2 cellular contexts compared by ENCODE assay signal in genomic region chr6:125003070-125003469, GRCh38.
TF ChIP-seq lines count a peak whose summit lies in the region.

No MANE protein-coding gene starts in this region.

TF ChIP-seq in IMR-90, 13 proteins besides CTCF, POLR2A, EP300 and RAD21:
- TF ChIP-seq FOS (IDR thresholded peaks at IDR 0.05; ENCODE audit: low read depth, low read length) = no peak

TF ChIP-seq in K562, 482 proteins besides CTCF, POLR2A, EP300 and RAD21 (continues in another document):
- TF ChIP-seq RUNX1 (IDR thresholded peaks at IDR 0.05; ENCODE audit: low read depth) = no peak
- no peak for TF ChIP-seq OTX1 (CRISPR knock-in tag; IDR thresholded peaks at IDR 0.05)
- TF ChIP-seq CXXC5 (CRISPR knock-in tag; IDR thresholded peaks at IDR 0.05) = no peak
- TF ChIP-seq ZNF12 (CRISPR knock-in tag; IDR thresholded peaks at IDR 0.05) = no peak
- no peak for TF ChIP-seq ZNF785 (CRISPR knock-in tag; IDR thresholded peaks at IDR 0.05)
- no peak for TF ChIP-seq PTTG1 (tag; IDR thresholded peaks at IDR 0.05; ENCODE audit: low read depth)
- TF ChIP-seq JUN (IDR thresholded peaks at IDR 0.05; ENCODE audit: borderline replicate concordance, low read depth, low read length) = no peak
- no peak for TF ChIP-seq JUN (CRISPR knock-in tag; IDR thresholded peaks at IDR 0.05; ENCODE audit: borderline replicate concordance)
- TF ChIP-seq SMARCE1 (IDR thresholded peaks at IDR 0.05) = peak; percentile 27; the same call in 1 of the 2 replicates
- TF ChIP-seq, protein P1, sequence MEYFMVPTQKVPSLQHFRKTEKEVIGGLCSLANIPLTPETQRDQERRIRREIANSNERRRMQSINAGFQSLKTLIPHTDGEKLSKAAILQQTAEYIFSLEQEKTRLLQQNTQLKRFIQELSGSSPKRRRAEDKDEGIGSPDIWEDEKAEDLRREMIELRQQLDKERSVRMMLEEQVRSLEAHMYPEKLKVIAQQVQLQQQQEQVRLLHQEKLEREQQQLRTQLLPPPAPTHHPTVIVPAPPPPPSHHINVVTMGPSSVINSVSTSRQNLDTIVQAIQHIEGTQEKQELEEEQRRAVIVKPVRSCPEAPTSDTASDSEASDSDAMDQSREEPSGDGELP (CRISPR knock-in tag; IDR thresholded peaks at IDR 0.05; ENCODE audit: borderline replicate concordance) = no peak
- peak; percentile 64; the same call in 1 of the 2 replicates for TF ChIP-seq TEAD4 (IDR thresholded peaks at IDR 0.05; ENCODE audit: low read length)
- TF ChIP-seq TEAD4 (CRISPR knock-in tag; IDR thresholded peaks at IDR 0.05; ENCODE audit: borderline replicate concordance) = no peak
- no peak for TF ChIP-seq TCF15 (CRISPR knock-in tag; IDR thresholded peaks at IDR 0.05)
- no peak for TF ChIP-seq TSC22D4 (tag; IDR thresholded peaks at IDR 0.05)
- peak; percentile 38; the same call in 1 of the 2 replicates for TF ChIP-seq NCOR1 (IDR thresholded peaks at IDR 0.05)
- no peak for TF ChIP-seq PRPF4 (IDR thresholded peaks at IDR 0.05; ENCODE audit: insufficient read depth, low read depth, low read length, poor library complexity, severe bottlenecking)
- no peak for TF ChIP-seq MTF1 (CRISPR knock-in tag; IDR thresholded peaks at IDR 0.05; ENCODE audit: borderline replicate concordance)
- TF ChIP-seq SP2 (IDR thresholded peaks at IDR 0.05; ENCODE audit: extremely low read depth, low read depth, low read length, poor library complexity, severe bottlenecking) = no peak
- TF ChIP-seq PRDM10 (IDR thresholded peaks at IDR 0.05; ENCODE audit: partially characterized antibody) = no peak
- TF ChIP-seq ARID1B (IDR thresholded peaks at IDR 0.05) = peak; percentile 67
- TF ChIP-seq MAFG (tag; conservative IDR thresholded peaks at IDR 0.05) = no peak
- no peak for TF ChIP-seq HDGF (IDR thresholded peaks at IDR 0.05)
- TF ChIP-seq ZNF253 (CRISPR knock-in tag; conservative IDR thresholded peaks at IDR 0.05) = no peak
- no peak for TF ChIP-seq KLF6 (CRISPR knock-in tag; IDR thresholded peaks at IDR 0.05; ENCODE audit: borderline replicate concordance)
- TF ChIP-seq HDAC2 (IDR thresholded peaks at IDR 0.05) = peak; percentile 72; the same call in 1 of the 2 replicates
- no peak for TF ChIP-seq TOE1 (IDR thresholded peaks at IDR 0.05; ENCODE audit: borderline replicate concordance)
- no peak for TF ChIP-seq TOE1 (CRISPR knock-in tag; IDR thresholded peaks at IDR 0.05; ENCODE audit: borderline replicate concordance, low read depth)
- no peak for TF ChIP-seq NUFIP1 (IDR thresholded peaks at IDR 0.05; ENCODE audit: partially characterized antibody)
- TF ChIP-seq CREB1 (IDR thresholded peaks at IDR 0.05) = no peak
- no peak for TF ChIP-seq CREB1 (CRISPR knock-in tag; IDR thresholded peaks at IDR 0.05)
- TF ChIP-seq ZNF431 (CRISPR knock-in tag; IDR thresholded peaks at IDR 0.05) = no peak
- no peak for TF ChIP-seq CTCFL (IDR thresholded peaks at IDR 0.05; ENCODE audit: borderline replicate concordance, insufficient read depth, low read depth, low read length, poor library complexity, severe bottlenecking)
- TF ChIP-seq PYGO2 (tag; IDR thresholded peaks at IDR 0.05) = no peak
- no peak for TF ChIP-seq E2F6 (IDR thresholded peaks at IDR 0.05; ENCODE audit: borderline replicate concordance in 1 of 2, extremely low read depth in 1 of 2, insufficient read depth in 1 of 2, insufficient read length in 1 of 2, low read depth in 1 of 2, low read length in 1 of 2, poor library complexity in 1 of 2, severe bottlenecking in 1 of 2)
- peak; percentile 71; the same call in 1 of the 2 replicates for TF ChIP-seq HMG20A (CRISPR knock-in tag; conservative IDR thresholded peaks at IDR 0.05)
- TF ChIP-seq ETV1 (tag; conservative IDR thresholded peaks at IDR 0.05; ENCODE audit: low read depth) = no peak
- TF ChIP-seq DPF2 (IDR thresholded peaks at IDR 0.05) = 0 out of 2 replicates have a peak, but pooled peaks have one; percentile 16
- no peak for TF ChIP-seq POLR2G (IDR thresholded peaks at IDR 0.05; ENCODE audit: low read depth, low read length)
- peak; percentile 27; the same call in 1 of the 2 replicates for TF ChIP-seq MTA2 (IDR thresholded peaks at IDR 0.05; ENCODE audit: low read depth)
- no peak for TF ChIP-seq ZNF584 (CRISPR knock-in tag; IDR thresholded peaks at IDR 0.05; ENCODE audit: low read depth)
- no peak for TF ChIP-seq GABPB1 (CRISPR knock-in tag; IDR thresholded peaks at IDR 0.05)
- TF ChIP-seq ZFP30 (CRISPR knock-in tag; IDR thresholded peaks at IDR 0.05; ENCODE audit: borderline replicate concordance) = no peak
- TF ChIP-seq, protein P2, sequence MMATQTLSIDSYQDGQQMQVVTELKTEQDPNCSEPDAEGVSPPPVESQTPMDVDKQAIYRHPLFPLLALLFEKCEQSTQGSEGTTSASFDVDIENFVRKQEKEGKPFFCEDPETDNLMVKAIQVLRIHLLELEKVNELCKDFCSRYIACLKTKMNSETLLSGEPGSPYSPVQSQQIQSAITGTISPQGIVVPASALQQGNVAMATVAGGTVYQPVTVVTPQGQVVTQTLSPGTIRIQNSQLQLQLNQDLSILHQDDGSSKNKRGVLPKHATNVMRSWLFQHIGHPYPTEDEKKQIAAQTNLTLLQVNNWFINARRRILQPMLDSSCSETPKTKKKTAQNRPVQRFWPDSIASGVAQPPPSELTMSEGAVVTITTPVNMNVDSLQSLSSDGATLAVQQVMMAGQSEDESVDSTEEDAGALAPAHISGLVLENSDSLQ (IDR thresholded peaks at IDR 0.05) = no peak
- TF ChIP-seq, protein P3, sequence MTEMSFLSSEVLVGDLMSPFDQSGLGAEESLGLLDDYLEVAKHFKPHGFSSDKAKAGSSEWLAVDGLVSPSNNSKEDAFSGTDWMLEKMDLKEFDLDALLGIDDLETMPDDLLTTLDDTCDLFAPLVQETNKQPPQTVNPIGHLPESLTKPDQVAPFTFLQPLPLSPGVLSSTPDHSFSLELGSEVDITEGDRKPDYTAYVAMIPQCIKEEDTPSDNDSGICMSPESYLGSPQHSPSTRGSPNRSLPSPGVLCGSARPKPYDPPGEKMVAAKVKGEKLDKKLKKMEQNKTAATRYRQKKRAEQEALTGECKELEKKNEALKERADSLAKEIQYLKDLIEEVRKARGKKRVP (CRISPR knock-in tag; IDR thresholded peaks at IDR 0.05) = no peak
- TF ChIP-seq ZNF583 (CRISPR knock-in tag; IDR thresholded peaks at IDR 0.05) = no peak
- TF ChIP-seq CBX8 (IDR thresholded peaks at IDR 0.05; ENCODE audit: borderline replicate concordance, extremely low read depth, low read depth, low read length, poor library complexity, severe bottlenecking) = no peak
- no peak for TF ChIP-seq ZNF316 (IDR thresholded peaks at IDR 0.05)
- no peak for TF ChIP-seq SETDB1 (IDR thresholded peaks at IDR 0.05; ENCODE audit: low read length)
- peak; percentile 58 for TF ChIP-seq TAL1 (IDR thresholded peaks at IDR 0.05)
- TF ChIP-seq NFE2L1 (tag; IDR thresholded peaks at IDR 0.05; ENCODE audit: borderline replicate concordance, low read depth) = no peak
- no peak for TF ChIP-seq RFX1 (IDR thresholded peaks at IDR 0.05)
- TF ChIP-seq ZKSCAN8 (CRISPR knock-in tag; IDR thresholded peaks at IDR 0.05) = no peak
- no peak for TF ChIP-seq IRF2 (CRISPR knock-in tag; IDR thresholded peaks at IDR 0.05)
- no peak for TF ChIP-seq ZNF41 (CRISPR knock-in tag; conservative IDR thresholded peaks at IDR 0.05)
- no peak for TF ChIP-seq ARID3A (IDR thresholded peaks at IDR 0.05; ENCODE audit: borderline replicate concordance, low read depth, low read length)
- TF ChIP-seq BRF2 (IDR thresholded peaks at IDR 0.05; ENCODE audit: borderline replicate concordance, insufficient read depth, insufficient read length) = no peak
- TF ChIP-seq POU5F1 (IDR thresholded peaks at IDR 0.05; ENCODE audit: borderline replicate concordance, low read depth, low read length, partially characterized antibody) = no peak
- TF ChIP-seq RBM39 (optimal IDR thresholded peaks at IDR 0.05; ENCODE audit: low read depth, low read length) = no peak
- no peak for TF ChIP-seq CBX5 (IDR thresholded peaks at IDR 0.05; ENCODE audit: borderline replicate concordance, low read depth)
- TF ChIP-seq SMC3 (conservative IDR thresholded peaks at IDR 0.05; ENCODE audit: insufficient read depth, low read depth, low read length) = no peak
- TF ChIP-seq SAFB2 (IDR thresholded peaks at IDR 0.05; ENCODE audit: borderline replicate concordance, low read depth, low read length, severe bottlenecking) = no peak
- TF ChIP-seq SMARCA4 (IDR thresholded peaks at IDR 0.05) = no peak
- TF ChIP-seq FOXA3 (CRISPR knock-in tag; conservative IDR thresholded peaks at IDR 0.05 in 1 of 2, IDR thresholded peaks at IDR 0.05 in 1 of 2) = no peak
- no peak for TF ChIP-seq TAF9B (IDR thresholded peaks at IDR 0.05; ENCODE audit: partially characterized antibody)
- TF ChIP-seq SMARCC2 (IDR thresholded peaks at IDR 0.05; ENCODE audit: low read depth) = 0 out of 2 replicates have a peak, but pooled peaks have one; percentile 48
- no peak for TF ChIP-seq KLF10 (CRISPR knock-in tag; IDR thresholded peaks at IDR 0.05)
